ENCODE assay signal across 1 cellular context in the genomic region with DNA sequence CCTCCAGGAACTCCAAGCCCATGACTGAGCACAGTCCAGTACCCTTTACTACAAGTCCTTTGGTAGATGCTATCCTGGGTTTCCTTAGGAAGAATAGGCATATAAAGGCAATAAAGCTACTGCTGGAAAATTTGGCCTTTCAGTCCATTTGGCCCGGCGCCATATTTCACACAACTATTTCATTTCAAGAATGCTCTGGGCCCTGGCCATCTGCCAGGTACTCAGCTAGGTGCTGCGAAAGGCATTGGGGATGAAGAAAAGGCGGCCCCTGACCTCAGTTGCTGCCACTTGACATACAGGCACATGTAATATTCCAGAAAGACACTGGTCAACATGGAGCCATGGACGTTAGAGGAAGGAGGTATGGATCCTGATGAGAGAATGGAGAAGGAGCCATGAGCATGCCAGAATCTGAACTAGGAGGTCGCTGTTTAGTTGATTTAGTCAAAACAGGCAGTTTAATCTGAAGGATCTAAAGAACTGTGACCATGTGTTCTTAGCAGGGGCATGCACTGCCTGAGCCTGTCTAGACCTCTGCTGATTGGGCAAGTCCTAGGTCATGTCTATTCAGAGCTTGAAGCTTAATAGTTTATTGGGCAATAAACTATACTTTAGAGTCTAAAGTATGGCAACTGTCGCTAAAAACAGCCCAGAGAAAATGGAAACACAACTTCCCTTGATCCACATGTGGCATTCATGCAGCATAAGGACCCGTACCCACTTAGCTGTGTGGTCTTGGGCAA.
TF ChIP-seq lines count a peak whose summit lies in the region.

No MANE protein-coding gene starts in this region.

TF ChIP-seq in GM23338, 12 proteins besides CTCF, POLR2A, EP300 and RAD21 (continued from another document):
- TF ChIP-seq, protein P1, sequence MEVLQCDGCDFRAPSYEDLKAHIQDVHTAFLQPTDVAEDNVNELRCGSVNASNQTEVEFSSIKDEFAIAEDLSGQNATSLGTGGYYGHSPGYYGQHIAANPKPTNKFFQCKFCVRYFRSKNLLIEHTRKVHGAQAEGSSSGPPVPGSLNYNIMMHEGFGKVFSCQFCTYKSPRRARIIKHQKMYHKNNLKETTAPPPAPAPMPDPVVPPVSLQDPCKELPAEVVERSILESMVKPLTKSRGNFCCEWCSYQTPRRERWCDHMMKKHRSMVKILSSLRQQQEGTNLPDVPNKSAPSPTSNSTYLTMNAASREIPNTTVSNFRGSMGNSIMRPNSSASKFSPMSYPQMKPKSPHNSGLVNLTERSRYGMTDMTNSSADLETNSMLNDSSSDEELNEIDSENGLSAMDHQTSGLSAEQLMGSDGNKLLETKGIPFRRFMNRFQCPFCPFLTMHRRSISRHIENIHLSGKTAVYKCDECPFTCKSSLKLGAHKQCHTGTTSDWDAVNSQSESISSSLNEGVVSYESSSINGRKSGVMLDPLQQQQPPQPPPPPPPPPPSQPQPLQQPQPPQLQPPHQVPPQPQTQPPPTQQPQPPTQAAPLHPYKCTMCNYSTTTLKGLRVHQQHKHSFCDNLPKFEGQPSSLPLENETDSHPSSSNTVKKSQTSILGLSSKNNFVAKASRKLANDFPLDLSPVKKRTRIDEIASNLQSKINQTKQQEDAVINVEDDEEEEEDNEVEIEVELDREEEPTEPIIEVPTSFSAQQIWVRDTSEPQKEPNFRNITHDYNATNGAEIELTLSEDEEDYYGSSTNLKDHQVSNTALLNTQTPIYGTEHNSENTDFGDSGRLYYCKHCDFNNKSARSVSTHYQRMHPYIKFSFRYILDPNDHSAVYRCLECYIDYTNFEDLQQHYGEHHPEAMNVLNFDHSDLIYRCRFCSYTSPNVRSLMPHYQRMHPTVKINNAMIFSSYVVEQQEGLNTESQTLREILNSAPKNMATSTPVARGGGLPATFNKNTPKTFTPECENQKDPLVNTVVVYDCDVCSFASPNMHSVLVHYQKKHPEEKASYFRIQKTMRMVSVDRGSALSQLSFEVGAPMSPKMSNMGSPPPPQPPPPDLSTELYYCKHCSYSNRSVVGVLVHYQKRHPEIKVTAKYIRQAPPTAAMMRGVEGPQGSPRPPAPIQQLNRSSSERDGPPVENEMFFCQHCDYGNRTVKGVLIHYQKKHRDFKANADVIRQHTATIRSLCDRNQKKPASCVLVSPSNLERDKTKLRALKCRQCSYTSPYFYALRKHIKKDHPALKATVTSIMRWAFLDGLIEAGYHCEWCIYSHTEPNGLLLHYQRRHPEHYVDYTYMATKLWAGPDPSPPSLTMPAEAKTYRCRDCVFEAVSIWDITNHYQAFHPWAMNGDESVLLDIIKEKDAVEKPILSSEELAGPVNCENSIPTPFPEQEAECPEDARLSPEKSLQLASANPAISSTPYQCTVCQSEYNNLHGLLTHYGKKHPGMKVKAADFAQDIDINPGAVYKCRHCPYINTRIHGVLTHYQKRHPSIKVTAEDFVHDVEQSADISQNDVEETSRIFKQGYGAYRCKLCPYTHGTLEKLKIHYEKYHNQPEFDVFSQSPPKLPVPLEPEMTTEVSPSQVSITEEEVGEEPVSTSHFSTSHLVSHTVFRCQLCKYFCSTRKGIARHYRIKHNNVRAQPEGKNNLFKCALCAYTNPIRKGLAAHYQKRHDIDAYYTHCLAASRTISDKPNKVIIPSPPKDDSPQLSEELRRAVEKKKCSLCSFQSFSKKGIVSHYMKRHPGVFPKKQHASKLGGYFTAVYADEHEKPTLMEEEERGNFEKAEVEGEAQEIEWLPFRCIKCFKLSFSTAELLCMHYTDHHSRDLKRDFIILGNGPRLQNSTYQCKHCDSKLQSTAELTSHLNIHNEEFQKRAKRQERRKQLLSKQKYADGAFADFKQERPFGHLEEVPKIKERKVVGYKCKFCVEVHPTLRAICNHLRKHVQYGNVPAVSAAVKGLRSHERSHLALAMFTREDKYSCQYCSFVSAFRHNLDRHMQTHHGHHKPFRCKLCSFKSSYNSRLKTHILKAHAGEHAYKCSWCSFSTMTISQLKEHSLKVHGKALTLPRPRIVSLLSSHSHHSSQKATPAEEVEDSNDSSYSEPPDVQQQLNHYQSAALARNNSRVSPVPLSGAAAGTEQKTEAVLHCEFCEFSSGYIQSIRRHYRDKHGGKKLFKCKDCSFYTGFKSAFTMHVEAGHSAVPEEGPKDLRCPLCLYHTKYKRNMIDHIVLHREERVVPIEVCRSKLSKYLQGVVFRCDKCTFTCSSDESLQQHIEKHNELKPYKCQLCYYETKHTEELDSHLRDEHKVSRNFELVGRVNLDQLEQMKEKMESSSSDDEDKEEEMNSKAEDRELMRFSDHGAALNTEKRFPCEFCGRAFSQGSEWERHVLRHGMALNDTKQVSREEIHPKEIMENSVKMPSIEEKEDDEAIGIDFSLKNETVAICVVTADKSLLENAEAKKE (CRISPR knock-in tag; IDR thresholded peaks at IDR 0.05), result no peak
- TF ChIP-seq ZNF114 (CRISPR knock-in tag; IDR thresholded peaks at IDR 0.05) (no peak), NANOG (IDR thresholded peaks at IDR 0.05; ENCODE audit: borderline replicate concordance) (no peak)
